Comparison of ENCODE assay signal across 10 cellular contexts in genomic region chr17:31489295-31490018, GRCh38.
DNase-seq lines count a peak whose midpoint lies in the region; ATAC-seq, FAIRE-seq and TF ChIP-seq lines count a peak whose summit lies in the region.
"Had no signal": no experiment of that assay in that cellular context is flagged by ENCODE, and none has a peak within 500 bp of the region (broad histone marks: within the 10 kb centered on the region; RNA-seq: fewer than 3 reads in every experiment).

No MANE protein-coding gene starts in this region.

- POLR2A ChIA-PET in K562 (lab: Yijun Ruan, JAX): interaction anchor here (0.6 to 0.8 kb wide), 3 partner anchors 10 to 34 kb away, joined by 3 read pairs; no protein-coding TSS in a partner anchor

- peak; percentile 71 for ATAC-seq in K562
- no peak for ATAC-seq in HG03439 (IDR thresholded peaks at IDR 0.05; ENCODE audit: unreplicated experiment)
- ATAC-seq in HG02840 (IDR thresholded peaks at IDR 0.05; ENCODE audit: low FRiP score, unreplicated experiment): no peak
- no peak for ATAC-seq in GM19452 (IDR thresholded peaks at IDR 0.05; ENCODE audit: unreplicated experiment)

- H3K4me3 Mint-ChIP-seq in mesothelial cell of epicardium (peak overlapping the region; percentile 75), endothelial cell (ENCODE audit: unreplicated experiment) (no peak overlapping the region)

- H3K9me2 ChIP-seq in Loucy (replicated peaks; ENCODE audit: low read depth, low read length): no peaks in the 10 kb centered on the region

- TF ChIP-seq CTCF in Loucy (conservative IDR thresholded peaks at IDR 0.05; ENCODE audit: low read length) (no peak), K562 (IDR thresholded peaks at IDR 0.05 in 2 of 3, conservative IDR thresholded peaks at IDR 0.05 in 1 of 3; ENCODE audit: insufficient read depth in 2 of 3, low read depth in 1 of 3, low read length in 3 of 3) (no peak), mesothelial cell of epicardium (IDR thresholded peaks at IDR 0.05; ENCODE audit: unreplicated experiment) (no peak), endothelial cell (IDR thresholded peaks at IDR 0.05; ENCODE audit: unreplicated experiment) (no peak)

- CTCF ChIA-PET in K562 (lab: Yijun Ruan, JAX; ENCODE audit: low intra/inter-chr PET ratio): no interaction called here

- peaks cover 5% of the 10 kb centered on the region for H3K9me1 ChIP-seq in K562 (ENCODE audit: control insufficient read depth, insufficient read depth, low read length)

- H3K36me3 ChIP-seq in BLaER1 treated with 17β-estradiol and CSF1 and Interleukin-3, amounts not matched to agents 10 nM and 100 nM: no peaks in the 10 kb centered on the region
- no peaks in the 10 kb centered on the region for H3K36me3 ChIP-seq in Loucy (ENCODE audit: insufficient read depth, low read length)
- no peaks in the 10 kb centered on the region; the same call in 2 of the 3 replicates for H3K36me3 ChIP-seq in K562 (ENCODE audit: control insufficient read depth, insufficient read depth, low read length)
- H3K36me3 ChIP-seq: SJSA1 had no signal

- peaks cover 29% of the 10 kb centered on the region for H3K27me3 Mint-ChIP-seq in mesothelial cell of epicardium (ENCODE audit: low read depth)
- peaks cover 15% of the 10 kb centered on the region for H3K27me3 Mint-ChIP-seq in endothelial cell (ENCODE audit: unreplicated experiment)

- H3F3A ChIP-seq in Loucy (ENCODE audit: low read depth): peaks cover 7% of the 10 kb centered on the region

- TF ChIP-seq RAD21 in K562 (CRISPR knock-in tag; conservative IDR thresholded peaks at IDR 0.05 in 1 of 2, IDR thresholded peaks at IDR 0.05 in 1 of 2): no peak

- intact Hi-C loops in K562 (cut with micrococcal nuclease): no loop called here

- H3K4me3 ChIP-seq in BLaER1 treated with 17β-estradiol and CSF1 and Interleukin-3, amounts not matched to agents 10 nM and 100 nM: peak overlapping the region; percentile 83 to 94 (median 88); a peak in 17 of 20 replicates
- H3K4me3 ChIP-seq in Loucy (ENCODE audit: low read length, poor library complexity, severe bottlenecking): peak overlapping the region; percentile 80
- peak overlapping the region; percentile 64 for H3K4me3 ChIP-seq in K562
- H3K4me3 ChIP-seq: SJSA1 had no signal

- H4K20me1 ChIP-seq in BLaER1 treated with 17β-estradiol and CSF1 and Interleukin-3, amounts not matched to agents 10 nM and 100 nM: peaks cover 0 to 64% (median 51%) of the 10 kb centered on the region in 11 experiments; a peak in 18 of 22 replicates
- peaks cover 16% of the 10 kb centered on the region for H4K20me1 ChIP-seq in Loucy (ENCODE audit: insufficient read depth, low read length, poor library complexity, severe bottlenecking)
- H4K20me1 ChIP-seq in K562 (replicated peaks; ENCODE audit: control insufficient read depth, insufficient read depth, low read length): 0 out of 2 replicates have a peak, but pooled peaks cover 6% of the 10 kb centered on the region

- H3K9me3 ChIP-seq in BLaER1 treated with 17β-estradiol and CSF1 and Interleukin-3, amounts not matched to agents 10 nM and 100 nM (replicated peaks in 1 of 11): no peaks in the 10 kb centered on the region
- H3K9me3 ChIP-seq in Loucy (ENCODE audit: insufficient read depth, low read depth, low read length) (no peaks in the 10 kb centered on the region), K562 (replicated peaks; ENCODE audit: control insufficient read depth, insufficient read depth, low read depth, low read length) (no peaks in the 10 kb centered on the region)
- H3K9me3 ChIP-seq: SJSA1 had no signal

- H3K79me2 ChIP-seq in Loucy (ENCODE audit: insufficient read depth, low read length): peaks cover 31% of the 10 kb centered on the region; the same call in 1 of the 2 replicates
- peaks cover 17% of the 10 kb centered on the region for H3K79me2 ChIP-seq in K562 (ENCODE audit: control insufficient read depth, insufficient read depth, low read length)

- H3K9me3 Mint-ChIP-seq in mesothelial cell of epicardium (no peaks in the 10 kb centered on the region), endothelial cell (ENCODE audit: unreplicated experiment) (no peaks in the 10 kb centered on the region)

- TF ChIP-seq EP300 in K562 (IDR thresholded peaks at IDR 0.05; ENCODE audit: low read length): no peak; the same call in 1 of the 2 replicates

- peaks cover 0 to 23% (median 0%) of the 10 kb centered on the region in 11 experiments; a peak in 6 of 22 replicates for H3K27me3 ChIP-seq in BLaER1 treated with 17β-estradiol and CSF1 and Interleukin-3, amounts not matched to agents 10 nM and 100 nM
- H3K27me3 ChIP-seq in Loucy (ENCODE audit: insufficient read depth, low read length, poor library complexity, severe bottlenecking) (no peaks in the 10 kb centered on the region), K562 (ENCODE audit: control insufficient read depth in 2 of 2, insufficient read depth in 2 of 2, low read length in 2 of 2) (no peaks in the 10 kb centered on the region)

- FAIRE-seq in K562 (lab: Jason Lieb, UNC): peak; percentile 92

- WGBS in K562 (ENCODE audit: insufficient coverage, low coverage, missing lambda C conversion rate): 24% methylated on average over 14 of the region's 16 CpGs

- no peak for TF ChIP-seq POLR2A in K562 (conservative IDR thresholded peaks at IDR 0.05)

- peaks cover 56 to 72% (median 69%) of the 10 kb centered on the region in 10 experiments for H3K4me1 ChIP-seq in BLaER1 treated with 17β-estradiol and CSF1 and Interleukin-3, amounts not matched to agents 10 nM and 100 nM
- H3K4me1 ChIP-seq in Loucy (ENCODE audit: insufficient read depth, low read length, poor library complexity, severe bottlenecking) (peaks cover 61% of the 10 kb centered on the region), K562 (replicated peaks in 1 of 2; ENCODE audit: control insufficient read depth in 2 of 2, insufficient read depth in 2 of 2, low read length in 2 of 2) (peaks cover 63 to 67% of the 10 kb centered on the region in 2 experiments)

- H2AFZ ChIP-seq in Loucy (ENCODE audit: low read length): no peak overlapping the region
- 0 out of 2 replicates have a peak overlapping the region, but pooled peaks have one; percentile 28 for H2AFZ ChIP-seq in K562 (ENCODE audit: low read depth, low read length)

- TSS peak; percentile 33 for BruUV-seq in K562 (replicated peaks; lab: Mats Ljungman, UMichigan)

- H3K27ac Mint-ChIP-seq in mesothelial cell of epicardium (no peak overlapping the region), endothelial cell (ENCODE audit: unreplicated experiment) (no peak overlapping the region)

- in situ Hi-C loops in K562 (cut with MboI): no loop called here

- peaks cover 20% of the 10 kb centered on the region for H3K4me1 Mint-ChIP-seq in mesothelial cell of epicardium
- peaks cover 13% of the 10 kb centered on the region for H3K4me1 Mint-ChIP-seq in endothelial cell (ENCODE audit: unreplicated experiment)

- peak overlapping the region; percentile 88 to 100 (median 98) for H3K4me2 ChIP-seq in BLaER1 treated with 17β-estradiol and CSF1 and Interleukin-3, amounts not matched to agents 10 nM and 100 nM
- H3K4me2 ChIP-seq in Loucy (ENCODE audit: low read depth, low read length, poor library complexity, severe bottlenecking): peak overlapping the region; percentile 82
- peak overlapping the region; percentile 61 for H3K4me2 ChIP-seq in K562 (ENCODE audit: insufficient read depth, low read length)

- H3K36me3 Mint-ChIP-seq in mesothelial cell of epicardium (no peaks in the 10 kb centered on the region), endothelial cell (ENCODE audit: low read depth, unreplicated experiment) (peaks cover 10% of the 10 kb centered on the region)

- H3K9ac ChIP-seq in BLaER1 treated with 17β-estradiol and CSF1 and Interleukin-3, amounts not matched to agents 10 nM and 100 nM: peak overlapping the region in 7 of 11 experiments; percentile 77 to 89 (median 80); a peak in 10 of 22 replicates
- H3K9ac ChIP-seq in Loucy (ENCODE audit: low read depth, low read length, poor library complexity, severe bottlenecking): peak overlapping the region; percentile 65
- H3K9ac ChIP-seq in K562 (ENCODE audit: insufficient read depth in 1 of 2, low read depth in 2 of 2, low read length in 2 of 2): peak overlapping the region in 1 of 2 experiments; percentile 88; a peak in 2 of 4 replicates

- H3K27ac ChIP-seq in BLaER1 treated with 17β-estradiol and CSF1 and Interleukin-3, amounts not matched to agents 10 nM and 100 nM: peak overlapping the region in 1 of 11 experiments; percentile 80; a peak in 1 of 22 replicates
- H3K27ac ChIP-seq in K562 (ENCODE audit: extremely low read depth, low read depth, low read length): peak overlapping the region; percentile 23; the same call in 1 of the 3 replicates
- H3K27ac ChIP-seq: SJSA1 had no signal

- DNase-seq in K562 (ENCODE audit: extremely low read depth in 1 of 4, low spot score in 3 of 4): peak; percentile 79 to 90 (median 82)
- no peak for DNase-seq in mesothelial cell of epicardium (ENCODE audit: low spot score in 2 of 2, unreplicated experiment in 2 of 2)
- no peak for DNase-seq in endothelial cell (ENCODE audit: low spot score)
- DNase-seq: aorta had no signal

TF ChIP-seq in K562, 482 proteins besides CTCF, POLR2A, EP300 and RAD21 (continues in another document):
- TF ChIP-seq KAT7 (CRISPR knock-in tag; IDR thresholded peaks at IDR 0.05; ENCODE audit: borderline replicate concordance) (0 out of 2 replicates have a peak, but pooled peaks have one; percentile 33), NRF1 (conservative IDR thresholded peaks at IDR 0.05 in 1 of 2, IDR thresholded peaks at IDR 0.05 in 1 of 2) (peak in 1 of 2 experiments; percentile 50), CREM (IDR thresholded peaks at IDR 0.05; ENCODE audit: low read depth) (peak; percentile 18; the same call in 1 of the 2 replicates), OTX1 (CRISPR knock-in tag; IDR thresholded peaks at IDR 0.05) (no peak), CBX5 (IDR thresholded peaks at IDR 0.05; ENCODE audit: borderline replicate concordance, low read depth) (no peak), BCOR (IDR thresholded peaks at IDR 0.05) (0 out of 2 replicates have a peak, but pooled peaks have one; percentile 13), DPF2 (IDR thresholded peaks at IDR 0.05) (peak; percentile 77), RCOR1 (IDR thresholded peaks at IDR 0.05; ENCODE audit: borderline replicate concordance in 1 of 2, low read depth in 2 of 2, low read length in 2 of 2) (peak in 1 of 2 experiments; percentile 67; a peak in 2 of 4 replicates), ZNF316 (IDR thresholded peaks at IDR 0.05) (peak; percentile 73), SMARCA4 (IDR thresholded peaks at IDR 0.05) (peak; percentile 78), HMBOX1 (IDR thresholded peaks at IDR 0.05) (peak; percentile 59; the same call in 1 of the 2 replicates), RBM39 (optimal IDR thresholded peaks at IDR 0.05; ENCODE audit: low read depth, low read length) (no peak)

Comparison
In these comparisons a context has a peak if more than half of its experiments do, and no peak if none do; other contexts are left out.
1. DNase-seq: peak in K562 (4 of 4); none in mesothelial cell of epicardium (0 of 2) and endothelial cell (single experiment).
2. Peak in every context shown above with its lines, with median percentiles within 50 percentile points of each other: H3K4me2 ChIP-seq and H3K4me3 ChIP-seq.